Comparison of ENCODE assay signal across 20 cellular contexts in the genomic region with DNA sequence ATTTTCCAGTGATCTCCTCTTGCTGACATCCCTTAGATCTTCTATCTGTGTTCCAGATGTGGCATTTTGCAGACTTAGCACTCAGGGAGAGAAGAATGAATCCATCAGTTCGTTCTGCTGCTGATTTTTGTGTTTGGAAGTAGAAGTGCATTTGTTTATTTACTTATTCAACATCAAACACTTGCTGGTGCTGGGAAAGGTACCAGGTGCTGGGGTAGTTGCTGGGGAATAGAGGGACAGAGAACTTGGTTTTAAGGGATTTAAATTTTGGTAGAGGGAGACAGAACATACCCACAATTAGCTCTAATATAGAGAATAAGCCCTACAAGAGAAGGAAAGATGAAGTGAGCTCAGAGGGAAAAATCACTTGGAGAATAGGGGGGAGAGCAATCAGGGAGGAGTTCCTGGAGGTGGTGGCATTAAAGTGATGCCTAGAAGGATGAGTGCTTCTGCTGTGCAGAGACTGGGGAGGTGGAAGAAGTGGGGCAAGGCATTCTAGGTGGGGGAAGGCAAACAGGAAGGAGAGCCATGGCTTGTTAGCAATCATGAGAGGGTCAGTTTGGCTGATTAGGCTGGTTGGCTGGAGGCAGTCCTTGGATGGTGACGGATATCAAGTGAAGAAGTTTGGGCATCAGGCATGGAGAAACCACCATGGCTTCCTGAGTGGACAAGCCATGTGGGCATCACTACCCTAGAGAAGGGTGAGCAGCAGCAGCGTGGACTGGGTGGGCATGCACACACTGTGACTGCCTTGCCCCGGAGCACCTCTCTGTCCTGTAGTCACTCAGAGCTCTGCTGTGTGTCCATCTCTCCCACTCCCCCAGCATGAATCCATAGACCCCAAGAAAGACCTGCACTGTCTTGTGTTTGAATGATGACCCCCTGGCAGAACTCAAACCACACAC.
DNase-seq lines count a peak whose midpoint lies in the region; ATAC-seq, FAIRE-seq and TF ChIP-seq lines count a peak whose summit lies in the region.
"Had no signal": no experiment of that assay in that cellular context is flagged by ENCODE, and none has a peak within 500 bp of the region (broad histone marks: within the 10 kb centered on the region; RNA-seq: fewer than 3 reads in every experiment).

No MANE protein-coding gene starts in this region.

- H3K27me3 ChIP-seq in esophagus squamous epithelium (peaks cover 0 to 11% (median 0%) of the 10 kb centered on the region in 4 donors), pancreas (no peaks in the 10 kb centered on the region)

- no peak for TF ChIP-seq POLR2A in esophagus squamous epithelium (IDR thresholded peaks at IDR 0.05)

- H3K27ac ChIP-seq in VCaP (peak overlapping the region; percentile 94), esophagus squamous epithelium (peak overlapping the region; percentile 56 to 81 (median 78)), pancreas (no peak overlapping the region)

- H3K4me3 ChIP-seq in esophagus squamous epithelium (no peak overlapping the region), pancreas (no peak overlapping the region)
- H3K4me3 ChIP-seq: GM12878 had no signal

- TF ChIP-seq CTCF in VCaP (conservative IDR thresholded peaks at IDR 0.05), result no peak
- TF ChIP-seq CTCF in esophagus squamous epithelium (IDR thresholded peaks at IDR 0.05), result no peak
- TF ChIP-seq CTCF in pancreas (IDR thresholded peaks at IDR 0.05), result no peak

- H3K9me3 ChIP-seq in esophagus squamous epithelium (no peaks in the 10 kb centered on the region), pancreas (no peaks in the 10 kb centered on the region)

- WGBS in esophagus squamous epithelium, 2 donors, result 88 to 94% methylated on average over 3 to 4 of the region's 4 CpGs
- WGBS in pancreas, 2 donors, result 72 to 84% methylated on average over 4 of the region's 4 CpGs

- DNase-seq in DMS53 (lab: John Stamatoyannopoulos, UW) (peak; percentile 56), esophagus squamous epithelium (lab: John Stamatoyannopoulos, UW) (no peak), pancreas (peak in 3 of 6 donors; percentile 39 to 73 (median 65)), GM19240 (ENCODE audit: insufficient read length, low spot score) (no peak), NCI-H69 (lab: John Stamatoyannopoulos, UW) (no peak)
- DNase-seq: ACHN; CD4-positive, CD25-positive, alpha-beta regulatory T cell; COR-L47; EL; KBM-7; NCI-H1105 treated with DMSO at 0.1 percent for 48 hours; NCI-H1694; NCI-H524; SW 1271 had no signal

- H3K36me3 ChIP-seq in esophagus squamous epithelium (no peaks in the 10 kb centered on the region), pancreas (no peaks in the 10 kb centered on the region)

- intact Hi-C loops in esophagus squamous epithelium (cut with DNase I), result no loop called here
- intact Hi-C loops in pancreas (cut with DNase I), result no loop called here

- FAIRE-seq in pancreas (lab: Jason Lieb, UNC), result no peak
- FAIRE-seq: GM12878, GM19239, RCC 7860 had no signal

- ATAC-seq in pancreas, result peak in 3 of 4 donors; percentile 26 to 42 (median 31)
- ATAC-seq in GM18868 (IDR thresholded peaks at IDR 0.05; ENCODE audit: unreplicated experiment), result no peak
- ATAC-seq: GM12878, Right ventricle myocardium inferior had no signal

- H3K4me1 ChIP-seq in esophagus squamous epithelium (peaks cover 4 to 50% (median 7%) of the 10 kb centered on the region in 3 donors), pancreas (peaks cover 24 to 40% (median 34%) of the 10 kb centered on the region in 3 donors)

Comparison
In these comparisons a context has a peak if more than half of its experiments do, and no peak if none do; other contexts are left out.
1. H3K27ac ChIP-seq: peak in VCaP (single experiment) and esophagus squamous epithelium (4 of 4); none in pancreas (0 of 4).